Comparison of ENCODE assay signal across 4 cellular contexts in the genomic region with DNA sequence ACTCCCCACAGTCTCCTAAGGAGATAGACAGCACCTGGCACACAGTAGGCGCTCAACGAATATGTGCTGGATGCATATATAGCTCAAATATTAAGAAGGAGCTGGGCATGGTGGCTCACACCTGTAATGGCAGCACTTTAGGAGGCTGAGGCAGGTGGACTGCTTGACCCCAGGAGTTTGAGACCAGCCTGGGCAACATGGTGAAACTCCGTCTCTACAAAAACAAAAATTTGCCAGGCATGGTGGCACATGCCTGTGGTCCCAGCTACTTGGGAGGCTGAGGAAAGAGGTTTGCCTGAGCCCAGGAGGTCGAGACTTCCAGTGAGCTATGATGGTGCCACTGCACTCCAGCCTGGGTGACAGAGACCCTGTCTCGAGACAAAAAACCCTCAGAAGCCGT.
"Had no signal": no experiment of that assay in that cellular context is flagged by ENCODE, and none has a peak within 500 bp of the region (broad histone marks: within the 10 kb centered on the region; RNA-seq: fewer than 3 reads in every experiment).

No MANE protein-coding gene starts in this region.

- H3K4me3 ChIP-seq: GM23338 had no signal

- H3K4me3 Mint-ChIP-seq: GM23338, H9 had no signal

- ATAC-seq: GM23338 had no signal

- DNase-seq: H9, HCEC 1CT, IMR-90 had no signal

- H3K9me3 Mint-ChIP-seq: GM23338, H9 had no signal

- H3K27ac Mint-ChIP-seq: GM23338 had no signal
